1 cellular context compared by ENCODE assay signal in the genomic region with DNA sequence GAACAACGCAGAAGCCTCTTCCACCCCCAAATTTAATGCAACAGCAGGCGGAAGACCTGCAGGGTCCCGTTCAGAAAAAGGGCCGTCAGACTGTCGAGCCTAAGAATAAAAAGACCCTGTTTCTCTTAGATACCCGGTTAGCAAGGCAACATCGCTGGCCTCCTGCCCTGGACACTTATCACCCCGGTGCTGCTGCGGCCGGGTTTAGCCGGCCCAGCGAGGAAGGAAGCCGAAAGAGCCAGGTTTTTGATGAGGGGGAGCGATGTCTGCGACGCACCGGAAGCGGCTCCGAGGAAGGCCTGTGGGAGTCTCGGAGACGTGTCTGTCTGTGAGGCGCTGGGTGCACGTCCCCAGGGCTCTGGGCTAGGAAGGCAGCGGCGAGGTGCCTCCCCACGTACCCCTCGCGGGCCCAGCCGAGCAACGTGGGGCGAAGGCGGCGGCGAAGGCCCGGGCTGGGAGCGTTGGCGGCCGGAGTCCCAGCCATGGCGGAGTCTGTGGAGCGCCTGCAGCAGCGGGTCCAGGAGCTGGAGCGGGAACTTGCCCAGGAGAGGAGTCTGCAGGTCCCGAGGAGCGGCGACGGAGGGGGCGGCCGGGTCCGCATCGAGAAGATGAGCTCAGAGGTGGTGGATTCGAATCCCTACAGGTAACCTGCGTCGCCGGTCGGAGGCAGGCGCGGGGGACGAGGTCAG.
A peak's percentile ranks its signal among the peaks of the same experiment; 100 is the strongest.
TF ChIP-seq lines count a peak whose summit lies in the region.

A gene (plus strand): TSS at position 274 of the 689 bp plus-strand sequence. CDS start 209 bp downstream, at position 483.

TF ChIP-seq in WTC11, 78 proteins besides CTCF, POLR2A, EP300 and RAD21 (continued from another document):
- peak; percentile 76 for TF ChIP-seq GABPB1 (CRISPR knock-in tag; IDR thresholded peaks at IDR 0.05)
- TF ChIP-seq, protein P1, sequence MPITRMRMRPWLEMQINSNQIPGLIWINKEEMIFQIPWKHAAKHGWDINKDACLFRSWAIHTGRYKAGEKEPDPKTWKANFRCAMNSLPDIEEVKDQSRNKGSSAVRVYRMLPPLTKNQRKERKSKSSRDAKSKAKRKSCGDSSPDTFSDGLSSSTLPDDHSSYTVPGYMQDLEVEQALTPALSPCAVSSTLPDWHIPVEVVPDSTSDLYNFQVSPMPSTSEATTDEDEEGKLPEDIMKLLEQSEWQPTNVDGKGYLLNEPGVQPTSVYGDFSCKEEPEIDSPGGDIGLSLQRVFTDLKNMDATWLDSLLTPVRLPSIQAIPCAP (CRISPR knock-in tag; IDR thresholded peaks at IDR 0.05), result no peak
- TF ChIP-seq, protein P2, sequence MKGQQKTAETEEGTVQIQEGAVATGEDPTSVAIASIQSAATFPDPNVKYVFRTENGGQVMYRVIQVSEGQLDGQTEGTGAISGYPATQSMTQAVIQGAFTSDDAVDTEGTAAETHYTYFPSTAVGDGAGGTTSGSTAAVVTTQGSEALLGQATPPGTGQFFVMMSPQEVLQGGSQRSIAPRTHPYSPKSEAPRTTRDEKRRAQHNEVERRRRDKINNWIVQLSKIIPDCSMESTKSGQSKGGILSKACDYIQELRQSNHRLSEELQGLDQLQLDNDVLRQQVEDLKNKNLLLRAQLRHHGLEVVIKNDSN (CRISPR knock-in tag; IDR thresholded peaks at IDR 0.05), result peak; percentile 30; the same call in 1 of the 2 replicates
- TF ChIP-seq ZNF138 (CRISPR knock-in tag; conservative IDR thresholded peaks at IDR 0.05), result no peak
- TF ChIP-seq ATF1 (CRISPR knock-in tag; IDR thresholded peaks at IDR 0.05), result no peak
- TF ChIP-seq MYBL2 (CRISPR knock-in tag; IDR thresholded peaks at IDR 0.05), result peak; percentile 73; the same call in 1 of the 2 replicates
- TF ChIP-seq TP53 (CRISPR knock-in tag; IDR thresholded peaks at IDR 0.05), result no peak
- TF ChIP-seq, protein P3, sequence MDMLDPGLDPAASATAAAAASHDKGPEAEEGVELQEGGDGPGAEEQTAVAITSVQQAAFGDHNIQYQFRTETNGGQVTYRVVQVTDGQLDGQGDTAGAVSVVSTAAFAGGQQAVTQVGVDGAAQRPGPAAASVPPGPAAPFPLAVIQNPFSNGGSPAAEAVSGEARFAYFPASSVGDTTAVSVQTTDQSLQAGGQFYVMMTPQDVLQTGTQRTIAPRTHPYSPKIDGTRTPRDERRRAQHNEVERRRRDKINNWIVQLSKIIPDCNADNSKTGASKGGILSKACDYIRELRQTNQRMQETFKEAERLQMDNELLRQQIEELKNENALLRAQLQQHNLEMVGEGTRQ (CRISPR knock-in tag; IDR thresholded peaks at IDR 0.05), result no peak
- TF ChIP-seq ZNF671 (CRISPR knock-in tag; IDR thresholded peaks at IDR 0.05), result no peak
- TF ChIP-seq FOXP1 (CRISPR knock-in tag; IDR thresholded peaks at IDR 0.05; ENCODE audit: borderline replicate concordance), result peak; percentile 88
- no peak for TF ChIP-seq RELA (CRISPR knock-in tag; IDR thresholded peaks at IDR 0.05; ENCODE audit: borderline replicate concordance)
- no peak for TF ChIP-seq CBFB (CRISPR knock-in tag; IDR thresholded peaks at IDR 0.05; ENCODE audit: low read depth)
- TF ChIP-seq, protein P4, sequence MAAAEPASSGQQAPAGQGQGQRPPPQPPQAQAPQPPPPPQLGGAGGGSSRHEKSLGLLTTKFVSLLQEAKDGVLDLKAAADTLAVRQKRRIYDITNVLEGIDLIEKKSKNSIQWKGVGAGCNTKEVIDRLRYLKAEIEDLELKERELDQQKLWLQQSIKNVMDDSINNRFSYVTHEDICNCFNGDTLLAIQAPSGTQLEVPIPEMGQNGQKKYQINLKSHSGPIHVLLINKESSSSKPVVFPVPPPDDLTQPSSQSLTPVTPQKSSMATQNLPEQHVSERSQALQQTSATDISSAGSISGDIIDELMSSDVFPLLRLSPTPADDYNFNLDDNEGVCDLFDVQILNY (CRISPR knock-in tag; IDR thresholded peaks at IDR 0.05), result peak; percentile 75
- TF ChIP-seq, protein P5, sequence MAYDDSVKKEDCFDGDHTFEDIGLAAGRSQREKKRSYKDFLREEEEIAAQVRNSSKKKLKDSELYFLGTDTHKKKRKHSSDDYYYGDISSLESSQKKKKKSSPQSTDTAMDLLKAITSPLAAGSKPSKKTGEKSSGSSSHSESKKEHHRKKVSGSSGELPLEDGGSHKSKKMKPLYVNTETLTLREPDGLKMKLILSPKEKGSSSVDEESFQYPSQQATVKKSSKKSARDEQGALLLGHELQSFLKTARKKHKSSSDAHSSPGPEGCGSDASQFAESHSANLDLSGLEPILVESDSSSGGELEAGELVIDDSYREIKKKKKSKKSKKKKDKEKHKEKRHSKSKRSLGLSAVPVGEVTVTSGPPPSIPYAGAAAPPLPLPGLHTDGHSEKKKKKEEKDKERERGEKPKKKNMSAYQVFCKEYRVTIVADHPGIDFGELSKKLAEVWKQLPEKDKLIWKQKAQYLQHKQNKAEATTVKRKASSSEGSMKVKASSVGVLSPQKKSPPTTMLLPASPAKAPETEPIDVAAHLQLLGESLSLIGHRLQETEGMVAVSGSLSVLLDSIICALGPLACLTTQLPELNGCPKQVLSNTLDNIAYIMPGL (CRISPR knock-in tag; IDR thresholded peaks at IDR 0.05), result peak; percentile 86
- TF ChIP-seq, protein P6, sequence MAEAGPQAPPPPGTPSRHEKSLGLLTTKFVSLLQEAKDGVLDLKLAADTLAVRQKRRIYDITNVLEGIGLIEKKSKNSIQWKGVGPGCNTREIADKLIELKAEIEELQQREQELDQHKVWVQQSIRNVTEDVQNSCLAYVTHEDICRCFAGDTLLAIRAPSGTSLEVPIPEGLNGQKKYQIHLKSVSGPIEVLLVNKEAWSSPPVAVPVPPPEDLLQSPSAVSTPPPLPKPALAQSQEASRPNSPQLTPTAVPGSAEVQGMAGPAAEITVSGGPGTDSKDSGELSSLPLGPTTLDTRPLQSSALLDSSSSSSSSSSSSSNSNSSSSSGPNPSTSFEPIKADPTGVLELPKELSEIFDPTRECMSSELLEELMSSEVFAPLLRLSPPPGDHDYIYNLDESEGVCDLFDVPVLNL (CRISPR knock-in tag; IDR thresholded peaks at IDR 0.05; ENCODE audit: borderline replicate concordance, low read depth), result no peak
- TF ChIP-seq TCF7 (CRISPR knock-in tag; IDR thresholded peaks at IDR 0.05; ENCODE audit: low read depth), result peak; percentile 72; the same call in 1 of the 2 replicates
TF ChIP-seq in WTC11: peak in this region for 23.
